Comparison of ENCODE assay signal across 15 cellular contexts in genomic region chr18:21593540-21594257, GRCh38. TPM values are rescaled to one million over a fixed set of nuclear protein-coding genes. Genes with fewer than 3 reads are reported as not detected.
DNase-seq lines count a peak whose midpoint lies in the region; ATAC-seq, FAIRE-seq and TF ChIP-seq lines count a peak whose summit lies in the region.
"Had no signal": no experiment of that assay in that cellular context is flagged by ENCODE, and none has a peak within 500 bp of the region (broad histone marks: within the 10 kb centered on the region; RNA-seq: fewer than 3 reads in every experiment).

No MANE protein-coding gene starts in this region.

- no peak for TF ChIP-seq EP300 in K562 (IDR thresholded peaks at IDR 0.05; ENCODE audit: low read length)

- peaks cover 74% of the 10 kb centered on the region for H3K79me2 ChIP-seq in K562 (ENCODE audit: control insufficient read depth, insufficient read depth, low read length)

- no peak overlapping the region for H3K4me3 Mint-ChIP-seq in stimulated activated naive CD8-positive, alpha-beta T cell treated with anti-CD3 and anti-CD28 coated beads, Interleukin-15, amount 100 ng/mL, for 72 hours

- peak overlapping the region in 1 of 2 donors; percentile 86 for H3K27ac Mint-ChIP-seq in stimulated activated naive CD8-positive, alpha-beta T cell treated with anti-CD3 and anti-CD28 coated beads, Interleukin-15, amount 100 ng/mL, for 72 hours

- no peaks in the 10 kb centered on the region for H3K27me3 ChIP-seq in K562 (ENCODE audit: control insufficient read depth in 2 of 2, insufficient read depth in 2 of 2, low read length in 2 of 2)
- no peaks in the 10 kb centered on the region for H3K27me3 ChIP-seq in heart right ventricle
- H3K27me3 ChIP-seq in H7 (ENCODE audit: control insufficient read depth, insufficient read depth, low read length): no peaks in the 10 kb centered on the region
- H3K27me3 ChIP-seq: tibial artery had no signal

- no peaks in the 10 kb centered on the region for H3K27me3 Mint-ChIP-seq in stimulated activated naive CD8-positive, alpha-beta T cell treated with anti-CD3 and anti-CD28 coated beads, Interleukin-15, amount 100 ng/mL, for 72 hours

- TF ChIP-seq RAD21 in K562 (CRISPR knock-in tag; conservative IDR thresholded peaks at IDR 0.05 in 1 of 2, IDR thresholded peaks at IDR 0.05 in 1 of 2): no peak

- H3K9me3 ChIP-seq in K562 (replicated peaks; ENCODE audit: control insufficient read depth, insufficient read depth, low read depth, low read length) (no peaks in the 10 kb centered on the region), heart right ventricle (no peaks in the 10 kb centered on the region)
- H3K9me3 ChIP-seq: tibial artery had no signal

- in situ Hi-C loops in K562 (cut with MboI): no loop called here

- FAIRE-seq in K562 (lab: Jason Lieb, UNC): no peak
- FAIRE-seq: islet of Langerhans had no signal

- H3K36me3 ChIP-seq in K562 (ENCODE audit: control insufficient read depth, insufficient read depth, low read length) (peaks cover 16% of the 10 kb centered on the region; the same call in 2 of the 3 replicates), heart right ventricle (no peaks in the 10 kb centered on the region), H7 (replicated peaks; ENCODE audit: control insufficient read depth, insufficient read depth, low read length) (no peaks in the 10 kb centered on the region; the same call in 1 of the 2 replicates)

- intact Hi-C loops in K562 (cut with micrococcal nuclease) (no loop called here), heart right ventricle (cut with DNase I) (loop anchor here in 1 of 10 donors (10.0 kb wide), 1 partner anchor 59 kb away; no protein-coding TSS in a partner anchor)

- H3K27ac ChIP-seq in K562 (ENCODE audit: extremely low read depth, low read depth, low read length): no peak overlapping the region; the same call in 2 of the 3 replicates
- H3K27ac ChIP-seq in heart right ventricle: no peak overlapping the region
- H3K27ac ChIP-seq: tibial artery had no signal

- H3K4me3 ChIP-seq in NB4 (ENCODE audit: low read depth, low read length) (no peak overlapping the region), K562 (no peak overlapping the region), heart right ventricle (no peak overlapping the region), H7 (ENCODE audit: insufficient read depth, low read depth, low read length) (no peak overlapping the region)
- H3K4me3 ChIP-seq: tibial artery had no signal

- CTCF ChIA-PET in K562 (lab: Yijun Ruan, JAX; ENCODE audit: low intra/inter-chr PET ratio): no interaction called here

- no peak overlapping the region for H3K4me2 ChIP-seq in K562 (ENCODE audit: insufficient read depth, low read length)

- TF ChIP-seq POLR2A in NB4 (IDR thresholded peaks at IDR 0.05; ENCODE audit: extremely low read depth, insufficient read length): no peak
- TF ChIP-seq POLR2A in K562 (conservative IDR thresholded peaks at IDR 0.05): no peak

- H3K9ac ChIP-seq in K562 (ENCODE audit: insufficient read depth in 1 of 2, low read depth in 2 of 2, low read length in 2 of 2): no peak overlapping the region; a peak in 1 of 4 replicates

- ATAC-seq in stimulated activated naive CD8-positive, alpha-beta T cell treated with anti-CD3 and anti-CD28 coated beads, Interleukin-15, Interleukin-2, amounts not matched to agents 100 U/mL and 50 U/mL, for 24 hours: peak; percentile 52
- ATAC-seq in stimulated activated naive CD8-positive, alpha-beta T cell treated with anti-CD3 and anti-CD28 coated beads, Interleukin-15, amount 100 ng/mL, for 72 hours: no peak
- ATAC-seq in K562 (peak; percentile 72), HG03025 (IDR thresholded peaks at IDR 0.05; ENCODE audit: low FRiP score, unreplicated experiment) (no peak), heart right ventricle (no peak)

- no peaks in the 10 kb centered on the region for H3K9me3 Mint-ChIP-seq in stimulated activated naive CD8-positive, alpha-beta T cell treated with anti-CD3 and anti-CD28 coated beads, Interleukin-15, amount 100 ng/mL, for 72 hours

- BruUV-seq in K562 (replicated peaks; lab: Mats Ljungman, UMichigan): no TSS peak

- H3K9me1 ChIP-seq in K562 (ENCODE audit: control insufficient read depth, insufficient read depth, low read length): no peaks in the 10 kb centered on the region

- H4K20me1 ChIP-seq in K562 (replicated peaks; ENCODE audit: control insufficient read depth, insufficient read depth, low read length): no peaks in the 10 kb centered on the region

- TF ChIP-seq CTCF in NB4 (IDR thresholded peaks at IDR 0.05; ENCODE audit: low read depth, low read length) (no peak), K562 (IDR thresholded peaks at IDR 0.05 in 2 of 3, conservative IDR thresholded peaks at IDR 0.05 in 1 of 3; ENCODE audit: insufficient read depth in 2 of 3, low read depth in 1 of 3, low read length in 3 of 3) (peak; percentile 22 to 41 (median 36); a peak in 2 of 6 replicates), heart right ventricle (IDR thresholded peaks at IDR 0.05) (no peak)

- 65% methylated on average over 3 of the region's 7 CpGs for WGBS in K562 (ENCODE audit: insufficient coverage, low coverage, missing lambda C conversion rate)
- 93 to 95% methylated on average over 3 to 6 of the region's 7 CpGs for WGBS in heart right ventricle, 2 donors

- peaks cover 0 to 2% of the 10 kb centered on the region in 2 experiments; a peak in 1 of 5 replicates for H3K4me1 ChIP-seq in K562 (replicated peaks in 1 of 2; ENCODE audit: control insufficient read depth in 2 of 2, insufficient read depth in 2 of 2, low read length in 2 of 2)
- peaks cover 0 to 23% (median 10%) of the 10 kb centered on the region in 9 donors for H3K4me1 ChIP-seq in heart right ventricle

- no peak for DNase-seq in stimulated activated naive CD8-positive, alpha-beta T cell treated with anti-CD3 and anti-CD28 coated beads, Interleukin-15, Interleukin-2, amounts not matched to agents 100 U/mL and 50 U/mL, for 24 hours
- DNase-seq in stimulated activated naive CD8-positive, alpha-beta T cell treated with anti-CD3 and anti-CD28 coated beads, Interleukin-15, amount 100 ng/mL, for 72 hours: no peak
- DNase-seq in NB4 (ENCODE audit: low read depth) (peak; percentile 24), K562 (ENCODE audit: extremely low read depth in 1 of 4, low spot score in 3 of 4) (no peak), heart right ventricle (no peak), H7 (no peak), occipital lobe (lab: John Stamatoyannopoulos, UW) (no peak)
- DNase-seq: caudate nucleus; HCEC 1CT; NCI-H1436; NCI-H226; stimulated activated CD4-positive, alpha-beta T cell treated with anti-CD3 and anti-CD28 coated beads, Interleukin-4, amount 100 ng/mL, for 1 hour; tibial artery had no signal

- H2AFZ ChIP-seq in K562 (ENCODE audit: low read depth, low read length): no peak overlapping the region

- POLR2A ChIA-PET in K562 (lab: Yijun Ruan, JAX): interaction anchor here (0.7 kb wide), 1 partner anchor 9 kb away, joined by 3 read pairs; no protein-coding TSS in a partner anchor

- H3K4me1 Mint-ChIP-seq in stimulated activated naive CD8-positive, alpha-beta T cell treated with anti-CD3 and anti-CD28 coated beads, Interleukin-15, amount 100 ng/mL, for 72 hours: peaks cover 36% of the 10 kb centered on the region

TF ChIP-seq in K562, 482 proteins besides CTCF, POLR2A, EP300 and RAD21 (continues in another document):
- no peak for TF ChIP-seq RFX1 (IDR thresholded peaks at IDR 0.05)

RNA-seq across cellular contexts. Expression of gene ESCO1, which starts 6.8 kb away (rescaled TPM):
- 13.8 and 37.5 TPM in 2 replicates for total RNA-seq in K562 (2011; cell fraction: chromatin; rRNA removed; ENCODE audit: low replicate concordance)
- 11.3 and 14.6 TPM in 2 replicates for total RNA-seq in K562 (2011; cell fraction: nucleolus; rRNA removed)
- 17.2 and 25.9 TPM in 2 replicates for total RNA-seq in K562 (2011; cell fraction: nucleoplasm; rRNA removed)
- 17.1 and 19.8 TPM in 2 replicates for total RNA-seq in K562 (2014; rRNA removed)
- total RNA-seq in K562 (2014; rRNA removed; fragmentation: Illumina TruSeq; extraction: Trizol): 29.9 and 34.5 TPM in 2 replicates
- total RNA-seq in K562 (2015; rRNA removed; fragmentation: Illumina TruSeq; extraction: Trizol): 26.7 and 31.3 TPM in 2 replicates
- 19.6 TPM in 2 replicates for total RNA-seq in K562 (2021)
- polyA plus RNA-seq in K562 (2011; rRNA removed): 12.4 and 15.0 TPM in 2 replicates
- polyA plus RNA-seq in K562 (2011; cell fraction: cytosol; rRNA removed): 2.7 and 5.3 TPM in 2 replicates
- 9.9 and 11.7 TPM in 2 replicates for polyA plus RNA-seq in K562 (2011; cell fraction: nucleus; rRNA removed)
- 14.2 and 18.1 TPM in 2 replicates for polyA plus RNA-seq in K562 (2012)
- 20.5 and 24.1 TPM in 2 replicates for polyA plus RNA-seq in K562 (2014; fragmentation: Illumina TruSeq; extraction: Trizol)
- 10 to 100 TPM; 15.6 to 22.6 TPM for polyA plus RNA-seq in K562 (2014; fragmentation: Nextera tagmentation; extraction: Ambion mirVana)
- polyA plus RNA-seq in K562 (2014; rRNA removed): 15.7 and 16.7 TPM in 2 replicates
- 20.8 and 29.1 TPM in 2 replicates for polyA minus RNA-seq in K562 (2011; rRNA and poly(A)+ RNA removed)
- polyA minus RNA-seq in K562 (2011; cell fraction: cytosol; rRNA and poly(A)+ RNA removed): 12.1 and 12.5 TPM in 2 replicates
- 8.5 and 18.5 TPM in 2 replicates for polyA minus RNA-seq in K562 (2011; cell fraction: nucleus; rRNA and poly(A)+ RNA removed)
- 10 to 100 TPM in 4 of 10 donors, 1 to 10 TPM in 6; 8.7 to 12.9 (median 9.9) TPM for total RNA-seq in heart right ventricle
- 10 to 100 TPM in 1 of 2 donors, 1 to 10 TPM in 1; 5.5 to 11.4 TPM for polyA plus RNA-seq in heart right ventricle
- total RNA-seq in H7 (2014; rRNA removed; shearing (Covaris generic)): 27.4 and 45.4 TPM in 2 replicates
- 42.6 TPM for total RNA-seq in occipital lobe

RNA-seq across cellular contexts. Expression of gene SNRPD1, which starts 18.4 kb away (rescaled TPM):
- 10.6 and 18.6 TPM in 2 replicates for total RNA-seq in K562 (2011; cell fraction: chromatin; rRNA removed; ENCODE audit: low replicate concordance)
- 11.3 and 12.9 TPM in 2 replicates for total RNA-seq in K562 (2011; cell fraction: nucleolus; rRNA removed)
- total RNA-seq in K562 (2011; cell fraction: nucleoplasm; rRNA removed): 17.5 and 29.5 TPM in 2 replicates
- total RNA-seq in K562 (2014; rRNA removed) (213 and 217 TPM in 2 replicates), K562 (2014; rRNA removed; fragmentation: Illumina TruSeq; extraction: Trizol) (340 and 396 TPM in 2 replicates), K562 (2015; rRNA removed; fragmentation: Illumina TruSeq; extraction: Trizol) (296 and 350 TPM in 2 replicates), K562 (2021) (179 and 186 TPM in 2 replicates), heart right ventricle (10 to 100 TPM; 13.8 to 36.3 (median 19.1) TPM), occipital lobe (29.0 TPM)
- polyA plus RNA-seq in K562 (2011; rRNA removed) (173 and 230 TPM in 2 replicates), K562 (2014; fragmentation: Illumina TruSeq; extraction: Trizol) (231 and 284 TPM in 2 replicates), K562 (2014; fragmentation: Nextera tagmentation; extraction: Ambion mirVana) (1,000 to 10,000 TPM in 1 of 2 experiments, 100 to 1,000 TPM in 1; 960 to 1,063 TPM), K562 (2014; rRNA removed) (285 and 313 TPM in 2 replicates), heart right ventricle (10 to 100 TPM; 11.1 to 16.6 TPM)
- 34.2 and 93.4 TPM in 2 replicates for polyA plus RNA-seq in K562 (2011; cell fraction: cytosol; rRNA removed)
- polyA plus RNA-seq in K562 (2011; cell fraction: nucleus; rRNA removed): 7.3 and 10.7 TPM in 2 replicates
- 86.4 and 150 TPM in 2 replicates for polyA plus RNA-seq in K562 (2012)
- polyA minus RNA-seq in K562 (2011; rRNA and poly(A)+ RNA removed): 76.9 and 95.2 TPM in 2 replicates
- 45.0 and 45.5 TPM in 2 replicates for polyA minus RNA-seq in K562 (2011; cell fraction: cytosol; rRNA and poly(A)+ RNA removed)
- polyA minus RNA-seq in K562 (2011; cell fraction: nucleus; rRNA and poly(A)+ RNA removed): 7.0 and 18.4 TPM in 2 replicates
- total RNA-seq in H7 (2014; rRNA removed; shearing (Covaris generic)): 28.6 and 36.5 TPM in 2 replicates

Comparison
In these comparisons a context has a peak if more than half of its experiments do, and no peak if none do; other contexts are left out.
1. ATAC-seq: peak in stimulated activated naive CD8-positive, alpha-beta T cell treated with anti-CD3 and anti-CD28 coated beads, Interleukin-15, Interleukin-2, amounts not matched to agents 100 U/mL and 50 U/mL, for 24 hours (single experiment) and K562 (single experiment); none in stimulated activated naive CD8-positive, alpha-beta T cell treated with anti-CD3 and anti-CD28 coated beads, Interleukin-15, amount 100 ng/mL, for 72 hours (single experiment), HG03025 (single experiment) and heart right ventricle (0 of 8).
2. CTCF ChIP-seq: peak in K562 (3 of 3); none in NB4 (single experiment) and heart right ventricle (0 of 9).